ENCODE assay signal across 8 cellular contexts in the genomic region with DNA sequence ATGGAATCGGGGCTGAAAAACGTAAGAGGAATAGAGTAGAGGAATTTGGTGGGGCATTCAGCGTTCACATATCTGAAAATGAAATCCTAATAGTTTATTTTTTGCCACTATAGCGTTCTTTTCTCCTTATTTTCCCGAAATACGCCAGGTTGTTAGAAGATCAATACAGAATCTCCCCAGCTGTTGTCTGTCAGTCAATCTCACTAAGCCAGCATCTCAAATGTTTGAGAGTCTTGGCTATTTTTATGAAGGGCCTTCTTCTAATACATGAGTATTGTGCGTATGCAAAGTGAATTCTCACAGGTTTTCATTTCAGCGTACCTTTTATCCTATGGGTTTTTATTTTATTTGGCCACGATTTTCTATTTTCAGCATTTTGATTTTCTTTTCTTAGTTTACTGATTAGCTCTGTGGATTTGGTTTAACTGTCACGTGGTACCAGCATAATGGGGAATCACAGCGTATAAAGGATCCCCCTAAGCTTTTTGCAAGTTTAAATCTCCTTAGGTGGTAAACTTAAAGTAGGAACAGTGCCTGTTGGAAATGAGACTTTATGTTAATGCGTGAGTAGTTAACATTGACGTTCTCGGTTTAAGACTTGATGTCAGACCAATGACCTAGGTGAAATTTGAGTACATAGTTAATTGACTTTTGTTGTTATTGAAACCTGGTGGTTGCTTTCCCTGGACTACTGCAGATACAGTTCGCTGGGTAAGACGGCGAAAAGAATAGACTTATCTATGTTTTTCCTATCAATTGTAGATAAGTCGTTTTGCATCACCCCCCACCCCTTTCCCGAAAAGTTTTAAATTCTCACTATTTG. TPM values are rescaled to one million over a fixed set of nuclear protein-coding genes. Genes with fewer than 3 reads are reported as not detected.
DNase-seq lines count a peak whose midpoint lies in the region; ATAC-seq lines count a peak whose summit lies in the region.

No MANE protein-coding gene starts in this region.

- peak overlapping the region; percentile 82 to 98 (median 97) for H3K27ac Mint-ChIP-seq in naive B cell

- no peaks in the 10 kb centered on the region for H3K36me3 Mint-ChIP-seq in naive B cell

- ATAC-seq in naive B cell (ENCODE audit: low read depth in 2 of 2): no peak
- no peak for ATAC-seq in HG03045 (IDR thresholded peaks at IDR 0.05; ENCODE audit: unreplicated experiment)
- no peak for ATAC-seq in HG02588 (IDR thresholded peaks at IDR 0.05; ENCODE audit: unreplicated experiment)

- DNase-seq in COLO829 (ENCODE audit: low spot score): peak; percentile 44
- DNase-seq in NCI-H1105 (lab: John Stamatoyannopoulos, UW): peak; percentile 9
- peak; percentile 9 for DNase-seq in dermis blood vessel endothelial cell
- DNase-seq in naive B cell: no peak
- DNase-seq in NCI-H69 (lab: John Stamatoyannopoulos, UW): no peak
- DNase-seq in HK-2 (ENCODE audit: unreplicated experiment): no peak

- peaks cover 32 to 76% (median 44%) of the 10 kb centered on the region in 3 donors for H3K4me1 Mint-ChIP-seq in naive B cell

- H3K27me3 Mint-ChIP-seq in naive B cell: no peaks in the 10 kb centered on the region

- no peaks in the 10 kb centered on the region for H3K9me3 Mint-ChIP-seq in naive B cell

- H3K4me3 Mint-ChIP-seq in naive B cell: peak overlapping the region; percentile 83 to 98 (median 96)

RNA-seq across cellular contexts. Expression of a gene that starts 1.3 kb away (rescaled TPM):
- 177 and 233 TPM in 2 replicates for total RNA-seq in dermis blood vessel endothelial cell
- 10 to 100 TPM; 41.0 to 53.2 (median 45.7) TPM for polyA plus RNA-seq in naive B cell (ENCODE audit: low read depth in 6 of 6)

Comparison
In these comparisons a context has a peak if more than half of its experiments do, and no peak if none do; other contexts are left out.
1. DNase-seq: peak in COLO829 (single experiment), NCI-H1105 (single experiment) and dermis blood vessel endothelial cell (single experiment); none in naive B cell (single experiment), NCI-H69 (single experiment) and HK-2 (single experiment).